Comparison of ENCODE assay signal across 7 cellular contexts in the genomic region with DNA sequence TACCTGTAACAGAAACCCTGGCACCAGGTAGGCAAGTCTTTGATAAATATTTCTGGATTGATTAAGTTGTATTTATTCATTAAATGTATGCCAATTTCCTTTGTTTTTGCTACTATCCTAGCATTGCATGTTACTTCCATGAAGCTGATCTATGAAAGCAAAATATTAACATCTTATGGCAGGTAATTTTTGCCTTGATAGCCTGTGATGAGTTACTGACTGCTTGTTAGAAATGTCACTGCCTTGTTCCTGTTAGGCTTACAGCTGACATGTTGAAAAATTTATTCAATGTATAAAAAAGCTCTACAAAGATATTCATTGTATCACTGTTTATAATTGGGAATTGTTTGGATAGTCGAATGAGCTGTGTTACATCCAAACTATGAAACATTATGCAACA.
"Had no signal": no experiment of that assay in that cellular context is flagged by ENCODE, and none has a peak within 500 bp of the region (broad histone marks: within the 10 kb centered on the region; RNA-seq: fewer than 3 reads in every experiment).

No MANE protein-coding gene starts in this region.

- DNase-seq: GDM1, GF-D8 had no signal

- H3K4me3 ChIP-seq: GM12878 had no signal

- FAIRE-seq: GM12878, GM12891, GM12892, GM18507, GM19239 had no signal
